13 cellular contexts compared by ENCODE assay signal in genomic region chr11:30131535-30131934, GRCh38.
DNase-seq lines count a peak whose midpoint lies in the region; ATAC-seq and TF ChIP-seq lines count a peak whose summit lies in the region.
"Had no signal": no experiment of that assay in that cellular context is flagged by ENCODE, and none has a peak within 500 bp of the region (broad histone marks: within the 10 kb centered on the region; RNA-seq: fewer than 3 reads in every experiment).

No MANE protein-coding gene starts in this region.

- H3K27me3 ChIP-seq in mammary epithelial cell (ENCODE audit: insufficient read depth, low read length) (no peaks in the 10 kb centered on the region), parathyroid adenoma (ENCODE audit: control insufficient read depth, insufficient read depth, low read length) (no peaks in the 10 kb centered on the region), colonic mucosa (no peaks in the 10 kb centered on the region)
- H3K27me3 ChIP-seq: Peyer's patch had no signal

- no peak overlapping the region for H3K4me3 ChIP-seq in mammary epithelial cell (replicated peaks in 1 of 3; ENCODE audit: insufficient read depth in 1 of 3, low read depth in 2 of 3, low read length in 3 of 3)
- no peak overlapping the region for H3K4me3 ChIP-seq in parathyroid adenoma (ENCODE audit: low read depth, low read length)
- H3K4me3 ChIP-seq in colonic mucosa, result no peak overlapping the region
- no peak overlapping the region for H3K4me3 ChIP-seq in coronary artery
- H3K4me3 ChIP-seq: Peyer's patch had no signal

- H3K79me2 ChIP-seq in mammary epithelial cell (ENCODE audit: insufficient read depth, low read length) (no peaks in the 10 kb centered on the region), parathyroid adenoma (no peaks in the 10 kb centered on the region)

- H3K36me3 ChIP-seq in mammary epithelial cell (ENCODE audit: insufficient read depth, low read length) (no peaks in the 10 kb centered on the region), parathyroid adenoma (ENCODE audit: control insufficient read depth, insufficient read depth, low read length) (no peaks in the 10 kb centered on the region), colonic mucosa (no peaks in the 10 kb centered on the region)
- H3K36me3 ChIP-seq: Peyer's patch had no signal

- CTCF ChIA-PET in mammary epithelial cell (lab: Charles Lee; ENCODE audit: low non-redundant PET), result no interaction called here

- H3K4me1 Mint-ChIP-seq in stimulated activated effector memory CD8-positive, alpha-beta T cell treated with anti-CD3 and anti-CD28 coated beads, Interleukin-12 subunit alpha, Interleukin-12 subunit beta, amount 100 ng/mL, for 72 hours, result no peaks in the 10 kb centered on the region

- peak; percentile 21 for DNase-seq in mammary epithelial cell
- DNase-seq in colonic mucosa, result no peak
- no peak for DNase-seq in activated CD8-positive, alpha-beta memory T cell treated with anti-CD3 and anti-CD28 coated beads, Interleukin-2, amount 50 U/mL, for 4 hours
- no peak for DNase-seq in coronary artery (ENCODE audit: low spot score)
- no peak for DNase-seq in stimulated activated effector memory CD8-positive, alpha-beta T cell treated with anti-CD3 and anti-CD28 coated beads, Interleukin-12 subunit alpha, Interleukin-12 subunit beta, amount 100 ng/mL, for 72 hours (ENCODE audit: low spot score in 2 of 2)
- DNase-seq: activated CD4-positive, alpha-beta T cell treated with anti-CD3 and anti-CD28 coated beads for 4 hours; DND-41; NCI-H1436; Peyer's patch had no signal

- no peak overlapping the region for H3K27ac ChIP-seq in mammary epithelial cell (ENCODE audit: insufficient read depth, low read depth, low read length)
- H3K27ac ChIP-seq in parathyroid adenoma, result peak overlapping the region; percentile 51
- no peak overlapping the region for H3K27ac ChIP-seq in colonic mucosa
- H3K27ac ChIP-seq in coronary artery, result no peak overlapping the region
- H3K27ac ChIP-seq: Peyer's patch had no signal

- no peaks in the 10 kb centered on the region for H4K20me1 ChIP-seq in mammary epithelial cell (ENCODE audit: insufficient read depth, low read length)

- no peak overlapping the region for H3K27ac Mint-ChIP-seq in stimulated activated effector memory CD8-positive, alpha-beta T cell treated with anti-CD3 and anti-CD28 coated beads, Interleukin-12 subunit alpha, Interleukin-12 subunit beta, amount 100 ng/mL, for 72 hours

- BruUV-seq in mammary epithelial cell (replicated peaks; lab: Mats Ljungman, UMichigan), result no TSS peak

- no peak overlapping the region for H3K4me3 Mint-ChIP-seq in stimulated activated effector memory CD8-positive, alpha-beta T cell treated with anti-CD3 and anti-CD28 coated beads, Interleukin-12 subunit alpha, Interleukin-12 subunit beta, amount 100 ng/mL, for 72 hours

- in situ Hi-C loops in mammary epithelial cell (cut with MboI; ENCODE audit: low sequenced_read_pairs in 2 of 2), result loop anchor here in 1 of 2 donors (10.0 to 25.0 kb wide), 2 partner anchors 183 to 694 kb away; no protein-coding TSS in a partner anchor

- intact Hi-C loops in mammary epithelial cell (cut with micrococcal nuclease), result loop anchor here (1.0 to 10.0 kb wide), 3 partner anchors 65 to 783 kb away; no protein-coding TSS in a partner anchor
- intact Hi-C loops in colonic mucosa (cut with DNase I), result no loop called here

- H3K4me2 ChIP-seq in mammary epithelial cell (ENCODE audit: insufficient read depth, low read depth, low read length) (no peak overlapping the region), parathyroid adenoma (ENCODE audit: low read length) (peak overlapping the region; percentile 17)

- TF ChIP-seq CTCF in mammary epithelial cell (conservative IDR thresholded peaks at IDR 0.05 in 1 of 2, IDR thresholded peaks at IDR 0.05 in 1 of 2; ENCODE audit: extremely low read depth in 1 of 2, insufficient read depth in 1 of 2, low read depth in 1 of 2, low read length in 2 of 2) (peak in 1 of 2 donors; percentile 49), parathyroid adenoma (IDR thresholded peaks at IDR 0.05) (peak; percentile 18), colonic mucosa (IDR thresholded peaks at IDR 0.05) (no peak), coronary artery (IDR thresholded peaks at IDR 0.05) (no peak)

- dilution Hi-C loops in mammary epithelial cell (cut with HindIII; ENCODE audit: low sequenced_read_pairs), result no loop called here

- ATAC-seq in GM18909 (IDR thresholded peaks at IDR 0.05; ENCODE audit: poor library complexity, unreplicated experiment), result peak; percentile 69
- ATAC-seq in HG03103 (IDR thresholded peaks at IDR 0.05; ENCODE audit: low read depth, unreplicated experiment), result peak; percentile 58
- ATAC-seq in stimulated activated effector memory CD8-positive, alpha-beta T cell treated with anti-CD3 and anti-CD28 coated beads, Interleukin-12 subunit alpha, Interleukin-12 subunit beta, amount 100 ng/mL, for 72 hours, result no peak
- ATAC-seq: esophagus mucosa had no signal

- no peaks in the 10 kb centered on the region for H3K36me3 Mint-ChIP-seq in stimulated activated effector memory CD8-positive, alpha-beta T cell treated with anti-CD3 and anti-CD28 coated beads, Interleukin-12 subunit alpha, Interleukin-12 subunit beta, amount 100 ng/mL, for 72 hours

- no peaks in the 10 kb centered on the region for H3K9me3 Mint-ChIP-seq in stimulated activated effector memory CD8-positive, alpha-beta T cell treated with anti-CD3 and anti-CD28 coated beads, Interleukin-12 subunit alpha, Interleukin-12 subunit beta, amount 100 ng/mL, for 72 hours

- WGBS in mammary epithelial cell (ENCODE audit: low coverage, missing lambda C conversion rate), result 53% methylated on average over 2 of the region's 2 CpGs

- H2AFZ ChIP-seq in mammary epithelial cell (ENCODE audit: low read depth, low read length) (no peak overlapping the region), parathyroid adenoma (peak overlapping the region; percentile 57)

- no peaks in the 10 kb centered on the region for H3K9me3 ChIP-seq in mammary epithelial cell (replicated peaks; ENCODE audit: insufficient read depth, low read length)
- H3K9me3 ChIP-seq in parathyroid adenoma (ENCODE audit: control insufficient read depth, low read length), result no peaks in the 10 kb centered on the region
- no peaks in the 10 kb centered on the region for H3K9me3 ChIP-seq in colonic mucosa
- H3K9me3 ChIP-seq: Peyer's patch had no signal

- H3K9ac ChIP-seq in mammary epithelial cell (ENCODE audit: insufficient read depth, low read length) (no peak overlapping the region), parathyroid adenoma (no peak overlapping the region), colonic mucosa (ENCODE audit: low read depth in 2 of 2, low read length in 2 of 2) (no peak overlapping the region)

- H3K4me1 ChIP-seq in mammary epithelial cell (ENCODE audit: insufficient read depth, low read length) (no peaks in the 10 kb centered on the region), parathyroid adenoma (peaks cover 3% of the 10 kb centered on the region), colonic mucosa (no peaks in the 10 kb centered on the region)
- H3K4me1 ChIP-seq: Peyer's patch had no signal
